33 cellular contexts compared by ENCODE assay signal in genomic region chr20:21956591-21956990, GRCh38.
"Had no signal": no experiment of that assay in that cellular context is flagged by ENCODE, and none has a peak within 500 bp of the region (broad histone marks: within the 10 kb centered on the region; RNA-seq: fewer than 3 reads in every experiment).

No MANE protein-coding gene starts in this region.

- H3K27me3 ChIP-seq: adrenal gland, ascending aorta, body of pancreas, brain microvascular endothelial cell, breast epithelium, cardiac muscle cell had no signal

- H3K27ac ChIP-seq: adrenal gland, ascending aorta, body of pancreas, brain microvascular endothelial cell, breast epithelium, cardiac muscle cell had no signal

- FAIRE-seq: astrocyte, bronchial epithelial cell had no signal

- H3K9me3 ChIP-seq: ascending aorta, body of pancreas had no signal

- H3K4me1 ChIP-seq: adrenal gland, ascending aorta, body of pancreas, breast epithelium had no signal

- H3K36me3 ChIP-seq: adrenal gland, ascending aorta, brain microvascular endothelial cell, breast epithelium, cardiac muscle cell had no signal

- ATAC-seq: activated naive CD4-positive, alpha-beta T cell treated with anti-CD3 and anti-CD28 coated beads, Interleukin-2, amount 50 U/mL, for 72 hours; activated naive CD8-positive, alpha-beta T cell treated with anti-CD3 and anti-CD28 coated beads, Interleukin-2, amount 50 U/mL, for 24 hours; activated T-cell treated with anti-CD3 and anti-CD28 coated beads, Interleukin-2, amount 50 U/mL, for 4 hours; activated T-cell treated with anti-CD3 and anti-CD28 coated beads, Interleukin-2, amount 50 U/mL, for 72 hours; activated T-helper 17 cell treated with anti-CD3 and anti-CD28 coated beads, Interleukin-2, amount 50 U/mL, for 72 hours; body of pancreas had no signal

- H3K4me3 ChIP-seq: adrenal gland, ascending aorta, body of pancreas, breast epithelium, cardiac muscle cell had no signal

- DNase-seq: activated effector memory CD4-positive, alpha-beta T cell treated with anti-CD3 and anti-CD28 coated beads, Interleukin-2, amount 50 U/mL, for 16 hours; activated effector memory CD4-positive, alpha-beta T cell treated with Interleukin-2 at 50 U/mL for 16 hours; activated gamma-delta T cell; activated gamma-delta T cell treated with Interleukin-2 at 50 U/mL for 16 hours; activated naive CD4-positive, alpha-beta T cell; activated naive CD4-positive, alpha-beta T cell treated with anti-CD3 and anti-CD28 coated beads for 36 hours; activated naive CD4-positive, alpha-beta T cell treated with anti-CD3 and anti-CD28 coated beads, Interleukin-2, amount 10 ng/mL, durations not matched to agents 7 days and 5 days; activated naive CD4-positive, alpha-beta T cell treated with anti-CD3 and anti-CD28 coated beads, Interleukin-2, amount 50 U/mL, for 16 hours; activated naive CD4-positive, alpha-beta T cell treated with Interleukin-2 at 50 U/mL for 16 hours; activated naive CD8-positive, alpha-beta T cell treated with anti-CD3 and anti-CD28 coated beads for 36 hours; activated naive CD8-positive, alpha-beta T cell treated with anti-CD3 and anti-CD28 coated beads, Interleukin-2, amount 10 ng/mL, durations not matched to agents 7 days and 5 days; activated naive CD8-positive, alpha-beta T cell treated with anti-CD3 and anti-CD28 coated beads, Interleukin-2, amount 50 U/mL, for 24 hours; activated T-cell treated with anti-CD3 and anti-CD28 coated beads, Interleukin-2, amount 50 U/mL, for 24 hours; activated T-cell treated with anti-CD3 and anti-CD28 coated beads, Interleukin-2, amount 50 U/mL, for 4 hours; activated T-cell treated with anti-CD3 and anti-CD28 coated beads, Interleukin-2, amount 50 U/mL, for 48 hours; activated T-cell treated with anti-CD3 and anti-CD28 coated beads, Interleukin-2, amount 50 U/mL, for 72 hours; adrenal gland; amniotic stem cell; amygdala; anterior cingulate cortex; aorta; body of pancreas; brain microvascular endothelial cell; caudate nucleus; central memory CD4-positive, alpha-beta T cell; cerebellar nuclear complex had no signal
